ENCODE assay signal across 14 cellular contexts in the genomic region with DNA sequence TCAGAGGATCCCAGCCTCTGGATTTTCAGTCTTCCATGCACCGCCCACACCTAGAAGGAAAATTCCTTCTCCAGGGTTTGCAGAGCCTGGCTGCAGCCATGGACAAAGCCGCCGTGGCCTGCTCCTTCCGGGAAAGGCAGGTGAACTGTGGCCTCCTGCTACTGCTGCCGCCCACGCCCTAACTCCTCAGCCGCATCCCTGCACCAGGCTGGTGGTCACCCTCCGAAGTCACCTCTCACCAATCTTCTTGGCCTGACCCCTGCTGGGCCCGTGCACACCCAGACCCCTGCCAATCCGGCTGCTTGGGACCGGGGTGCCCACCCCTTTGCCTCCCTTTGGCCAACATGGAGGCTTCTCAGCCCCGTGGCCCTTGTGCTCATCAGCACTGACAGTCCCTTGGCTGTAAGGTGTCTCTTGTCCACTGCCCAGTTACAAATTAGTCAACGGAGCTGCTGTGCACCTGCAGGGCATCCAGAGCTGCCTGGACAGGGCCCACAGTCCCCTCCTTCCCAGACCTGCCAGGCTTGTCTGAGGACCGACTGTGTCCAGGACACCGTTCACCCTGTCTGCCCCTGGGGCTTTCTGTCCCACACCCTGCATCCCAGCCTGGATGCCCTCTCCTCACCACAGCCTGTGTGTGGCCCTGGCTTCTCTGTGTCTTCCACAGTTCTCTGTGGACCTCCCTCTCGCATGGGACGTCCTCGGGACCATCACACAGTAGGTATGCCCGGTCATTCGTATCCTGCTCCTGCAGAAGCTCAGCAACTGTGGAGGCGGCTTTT.
A peak's percentile ranks its signal among the peaks of the same experiment; 100 is the strongest.
DNase-seq lines count a peak whose midpoint lies in the region; ATAC-seq, FAIRE-seq and TF ChIP-seq lines count a peak whose summit lies in the region.
"Had no signal": no experiment of that assay in that cellular context is flagged by ENCODE, and none has a peak within 500 bp of the region (broad histone marks: within the 10 kb centered on the region; RNA-seq: fewer than 3 reads in every experiment).

No MANE protein-coding gene starts in this region.

- H3K4me2 ChIP-seq in SK-N-SH (no peak overlapping the region), neuronal stem cell (ENCODE audit: insufficient read depth, low read length, poor library complexity, severe bottlenecking) (no peak overlapping the region)
- H3K4me2 ChIP-seq: GM23338 had no signal

- H4K8ac ChIP-seq in neuronal stem cell (ENCODE audit: low read depth, low read length) = no peak overlapping the region

- peak overlapping the region; percentile 11 for H2AK5ac ChIP-seq in neuronal stem cell (ENCODE audit: low read depth, low read length)

- H3K4me1 ChIP-seq in SK-N-SH (ENCODE audit: control insufficient read depth in 1 of 2, insufficient read depth in 2 of 2, low read depth in 1 of 2, low read length in 1 of 2) (peaks cover 0 to 25% of the 10 kb centered on the region in 2 experiments; a peak in 2 of 4 replicates), neuronal stem cell (ENCODE audit: control insufficient read depth in 2 of 2, insufficient read depth in 1 of 2, low read depth in 1 of 2, low read length in 2 of 2) (peaks cover 0 to 6% of the 10 kb centered on the region in 2 donors), upper lobe of left lung (peaks cover 0 to 7% (median 0%) of the 10 kb centered on the region in 4 donors)

- H2BK120ac ChIP-seq in neuronal stem cell (ENCODE audit: low read depth, low read length) = peak overlapping the region; percentile 16

- H3K23ac ChIP-seq in neuronal stem cell (ENCODE audit: low read depth, low read length, poor library complexity) = no peak overlapping the region

- DNase-seq in SK-N-SH (peak; percentile 58), neuronal stem cell (ENCODE audit: low spot score) (no peak), upper lobe of left lung (peak in 1 of 2 donors; percentile 60), urothelium cell line (ENCODE audit: low spot score) (no peak), HTR-8/SVneo (ENCODE audit: insufficient read length, low spot score) (no peak), D341Med (ENCODE audit: low spot score) (no peak)
- DNase-seq: CD4-positive, CD25-positive, alpha-beta regulatory T cell; DMS 273 treated with DMSO at 0.1 percent for 48 hours; H9 had no signal

- CTCF ChIA-PET in SK-N-SH (lab: Yijun Ruan, JAX) = interaction anchor here (0.6 to 2.1 kb wide), 8 partner anchors 15 to 966 kb away, joined by 3 to 7 read pairs (median 4); no protein-coding TSS in a partner anchor

- H2BK15ac ChIP-seq in neuronal stem cell (ENCODE audit: low read length) = no peak overlapping the region

- no peak overlapping the region for H4K91ac ChIP-seq in neuronal stem cell (ENCODE audit: low read depth, low read length, poor library complexity)

- no peaks in the 10 kb centered on the region for H3K9me3 ChIP-seq in SK-N-SH
- peaks cover 0 to 5% of the 10 kb centered on the region in 2 donors for H3K9me3 ChIP-seq in neuronal stem cell (replicated peaks in 1 of 2; ENCODE audit: control insufficient read depth in 2 of 2, insufficient read depth in 1 of 2, low read depth in 1 of 2, low read length in 2 of 2)
- H3K9me3 ChIP-seq in upper lobe of left lung = no peaks in the 10 kb centered on the region

- H3K27ac ChIP-seq in SK-N-SH (ENCODE audit: low read depth in 2 of 2, low read length in 1 of 2) = peak overlapping the region in 1 of 2 experiments; percentile 58; a peak in 2 of 4 replicates
- no peak overlapping the region for H3K27ac ChIP-seq in neuronal stem cell (replicated peaks; ENCODE audit: low read length)
- H3K27ac ChIP-seq in upper lobe of left lung = no peak overlapping the region
- H3K27ac ChIP-seq: 22Rv1; BLaER1 treated with 17β-estradiol and CSF1 and Interleukin-3, amounts not matched to agents 10 nM and 100 nM had no signal

- H3F3A ChIP-seq in SK-N-SH (replicated peaks; ENCODE audit: insufficient read depth) = no peaks in the 10 kb centered on the region

- POLR2A ChIA-PET in SK-N-SH (lab: Yijun Ruan, JAX) = no interaction called here

- peak overlapping the region in 1 of 2 experiments; percentile 7; a peak in 1 of 4 replicates for H3K4me3 ChIP-seq in SK-N-SH (ENCODE audit: low read depth in 2 of 2, low read length in 1 of 2)
- no peak overlapping the region for H3K4me3 ChIP-seq in neuronal stem cell (ENCODE audit: low read length in 2 of 2)
- H3K4me3 ChIP-seq in upper lobe of left lung = no peak overlapping the region
- H3K4me3 ChIP-seq: BLaER1 treated with 17β-estradiol and CSF1 and Interleukin-3, amounts not matched to agents 10 nM and 100 nM; GM23338 had no signal

- TF ChIP-seq RAD21 in SK-N-SH (IDR thresholded peaks at IDR 0.05; ENCODE audit: low read length) = no peak

- H3K79me2 ChIP-seq in SK-N-SH (ENCODE audit: insufficient read depth) = no peaks in the 10 kb centered on the region

- ATAC-seq in SK-N-SH treated with all-trans-retinoic acid at 6 μM for 48 hours (no peak), esophagus mucosa (peak; percentile 15), upper lobe of left lung (ENCODE audit: low FRiP score in 2 of 2) (peak; percentile 36 to 47)

- no peak for TF ChIP-seq POLR2A in upper lobe of left lung (IDR thresholded peaks at IDR 0.05)

- H2AFZ ChIP-seq in SK-N-SH (ENCODE audit: low read depth) = no peak overlapping the region
- H2AFZ ChIP-seq in neuronal stem cell (ENCODE audit: low read length) = no peak overlapping the region
- H2AFZ ChIP-seq: GM23338 had no signal

- H2BK12ac ChIP-seq in neuronal stem cell (ENCODE audit: low read length) = no peak overlapping the region

- no peaks in the 10 kb centered on the region for H3K9me2 ChIP-seq in SK-N-SH

- H3K14ac ChIP-seq in neuronal stem cell (ENCODE audit: low read length) = peak overlapping the region; percentile 14

- H3K27me3 ChIP-seq in SK-N-SH (ENCODE audit: insufficient read depth) (no peaks in the 10 kb centered on the region), neuronal stem cell (ENCODE audit: control insufficient read depth in 3 of 3, insufficient read depth in 3 of 3, low read depth in 1 of 3, low read length in 3 of 3) (peaks cover 0 to under 1% (median 0%) of the 10 kb centered on the region in 3 experiments), upper lobe of left lung (no peaks in the 10 kb centered on the region)
- H3K27me3 ChIP-seq: BLaER1 treated with 17β-estradiol and CSF1 and Interleukin-3, amounts not matched to agents 10 nM and 100 nM had no signal

- no peak overlapping the region for H2BK5ac ChIP-seq in neuronal stem cell (ENCODE audit: low read length)

- H4K20me1 ChIP-seq in SK-N-SH (ENCODE audit: insufficient read depth) = no peaks in the 10 kb centered on the region
- H4K20me1 ChIP-seq: BLaER1 treated with 17β-estradiol and CSF1 and Interleukin-3, amounts not matched to agents 10 nM and 100 nM had no signal

- 22% methylated on average over 18 of the region's 21 CpGs for WGBS in SK-N-SH (ENCODE audit: low lambda C conversion rate)
- no CpG with 5 or more reads among the region's 21 CpGs for WGBS in neuronal stem cell (ENCODE audit: extremely low coverage in 2 of 2, insufficient read length in 2 of 2, insufficient replicate concordance in 1 of 2), 2 donors
- WGBS in upper lobe of left lung, 2 donors = 84 to 88% methylated on average over 16 to 21 of the region's 21 CpGs

- H3K9ac ChIP-seq in SK-N-SH (no peak overlapping the region), neuronal stem cell (ENCODE audit: low read depth, low read length, poor library complexity) (no peak overlapping the region)
- H3K9ac ChIP-seq: BLaER1 treated with 17β-estradiol and CSF1 and Interleukin-3, amounts not matched to agents 10 nM and 100 nM had no signal

- no peak for TF ChIP-seq CTCF in SK-N-SH (IDR thresholded peaks at IDR 0.05)
- no peak for TF ChIP-seq CTCF in upper lobe of left lung (IDR thresholded peaks at IDR 0.05)

- no peak for TF ChIP-seq EP300 in SK-N-SH (IDR thresholded peaks at IDR 0.05; ENCODE audit: borderline replicate concordance in 1 of 2, low read depth in 1 of 2, low read length in 1 of 2)
- no peak for TF ChIP-seq EP300 in upper lobe of left lung (IDR thresholded peaks at IDR 0.05)

- H3K18ac ChIP-seq in neuronal stem cell (ENCODE audit: low read length) = peak overlapping the region; percentile 5

- H3K79me1 ChIP-seq in neuronal stem cell (ENCODE audit: low read depth, low read length) = no peaks in the 10 kb centered on the region

- H3K36me3 ChIP-seq in SK-N-SH (replicated peaks in 1 of 2; ENCODE audit: control insufficient read depth in 1 of 2, insufficient read depth in 2 of 2, low read length in 1 of 2) = no peaks in the 10 kb centered on the region
- no peaks in the 10 kb centered on the region for H3K36me3 ChIP-seq in neuronal stem cell (replicated peaks in 1 of 2; ENCODE audit: control insufficient read depth in 2 of 2, insufficient read depth in 2 of 2, low read length in 2 of 2)
- H3K36me3 ChIP-seq in upper lobe of left lung = no peaks in the 10 kb centered on the region
- H3K36me3 ChIP-seq: BLaER1 treated with 17β-estradiol and CSF1 and Interleukin-3, amounts not matched to agents 10 nM and 100 nM had no signal

- FAIRE-seq in urothelium cell line (lab: Jason Lieb, UNC) (no peak), HTR-8/SVneo (lab: Jason Lieb, UNC) (no peak)

- no peak overlapping the region for H3K4ac ChIP-seq in neuronal stem cell (ENCODE audit: low read length)

TF ChIP-seq in SK-N-SH, 30 proteins besides CTCF, POLR2A, EP300 and RAD21 (continues in another document):
- TF ChIP-seq YY1 (IDR thresholded peaks at IDR 0.05; ENCODE audit: low read depth) = no peak
- no peak for TF ChIP-seq USF1 (IDR thresholded peaks at IDR 0.05; ENCODE audit: borderline replicate concordance, low read depth)
- TF ChIP-seq SIN3A (IDR thresholded peaks at IDR 0.05; ENCODE audit: borderline replicate concordance, low read depth, low read length) = no peak
- no peak for TF ChIP-seq NRF1 (IDR thresholded peaks at IDR 0.05; ENCODE audit: low read depth, low read length)

TF ChIP-seq in SK-N-SH treated with all-trans-retinoic acid at 6 μM for 48 hours, 23 proteins besides CTCF, POLR2A, EP300 and RAD21 (continues in another document):
- TF ChIP-seq ARNTL (CRISPR knock-in tag; IDR thresholded peaks at IDR 0.05; ENCODE audit: borderline replicate concordance, low read depth) (no peak), TCF4 (CRISPR knock-in tag; IDR thresholded peaks at IDR 0.05; ENCODE audit: borderline replicate concordance) (no peak; the same call in 1 of the 2 replicates), RARB (CRISPR knock-in tag; IDR thresholded peaks at IDR 0.05) (no peak), CSRNP3 (CRISPR knock-in tag; IDR thresholded peaks at IDR 0.05) (no peak), BACH2 (CRISPR knock-in tag; IDR thresholded peaks at IDR 0.05; ENCODE audit: borderline replicate concordance) (no peak)
